In genomic region chr12:12294215-12295005, GRCh38 we compare ENCODE assay signal across 17 cellular contexts. TPM values are rescaled to one million over a fixed set of nuclear protein-coding genes. Genes with fewer than 3 reads are reported as not detected.
A peak's percentile ranks its signal among the peaks of the same experiment; 100 is the strongest.
DNase-seq lines count a peak whose midpoint lies in the region; ATAC-seq and TF ChIP-seq lines count a peak whose summit lies in the region.
"Had no signal": no experiment of that assay in that cellular context is flagged by ENCODE, and none has a peak within 500 bp of the region (broad histone marks: within the 10 kb centered on the region; RNA-seq: fewer than 3 reads in every experiment).

No MANE protein-coding gene starts in this region.

- H3K4me3 ChIP-seq in gastroesophageal sphincter (no peak overlapping the region), WERI-Rb-1 (ENCODE audit: low read depth, low read length) (no peak overlapping the region)

- no peak for TF ChIP-seq CTCF in VCaP (conservative IDR thresholded peaks at IDR 0.05)
- no peak for TF ChIP-seq CTCF in osteocyte (IDR thresholded peaks at IDR 0.05)
- no peak for TF ChIP-seq CTCF in gastroesophageal sphincter (IDR thresholded peaks at IDR 0.05)
- TF ChIP-seq CTCF in glutamatergic neuron (IDR thresholded peaks at IDR 0.05; ENCODE audit: partially characterized antibody, unreplicated experiment) = no peak
- no peak for TF ChIP-seq CTCF in WERI-Rb-1 (IDR thresholded peaks at IDR 0.05; ENCODE audit: low read depth, low read length)

- TF ChIP-seq POLR2A in gastroesophageal sphincter (IDR thresholded peaks at IDR 0.05) = no peak

- H3K9me3 ChIP-seq in gastroesophageal sphincter = no peaks in the 10 kb centered on the region
- H3K9me3 ChIP-seq in WERI-Rb-1 (ENCODE audit: severe bottlenecking) = no peaks in the 10 kb centered on the region

- H3K27ac ChIP-seq in VCaP = peak overlapping the region; percentile 96
- H3K27ac ChIP-seq in gastroesophageal sphincter = peak overlapping the region in 1 of 4 donors; percentile 21
- H3K27ac ChIP-seq in WERI-Rb-1 = no peak overlapping the region
- H3K27ac ChIP-seq: brain microvascular endothelial cell had no signal

- H3K4me3 Mint-ChIP-seq in osteocyte (ENCODE audit: unreplicated experiment) (no peak overlapping the region), glutamatergic neuron (ENCODE audit: unreplicated experiment) (no peak overlapping the region)
- H3K4me3 Mint-ChIP-seq in activated naive CD8-positive, alpha-beta T cell treated with anti-CD3 and anti-CD28 coated beads, Interleukin-2, amount 50 U/mL, for 24 hours = no peak overlapping the region
- H3K4me3 Mint-ChIP-seq: activated T-cell treated with anti-CD3 and anti-CD28 coated beads, Interleukin-2, amount 50 U/mL, for 24 hours had no signal

- no peaks in the 10 kb centered on the region for H3K36me3 ChIP-seq in gastroesophageal sphincter
- H3K36me3 ChIP-seq in WERI-Rb-1 = no peaks in the 10 kb centered on the region
- H3K36me3 ChIP-seq: brain microvascular endothelial cell had no signal

- H3K36me3 Mint-ChIP-seq in osteocyte (ENCODE audit: unreplicated experiment) = no peaks in the 10 kb centered on the region
- H3K36me3 Mint-ChIP-seq in glutamatergic neuron (ENCODE audit: unreplicated experiment) = no peaks in the 10 kb centered on the region
- no peaks in the 10 kb centered on the region for H3K36me3 Mint-ChIP-seq in activated naive CD8-positive, alpha-beta T cell treated with anti-CD3 and anti-CD28 coated beads, Interleukin-2, amount 50 U/mL, for 24 hours (ENCODE audit: low read depth)
- H3K36me3 Mint-ChIP-seq: CD4-positive, CD25-positive, alpha-beta regulatory T cell had no signal

- 44 to 74% methylated on average over 4 to 5 of the region's 5 CpGs for WGBS in gastroesophageal sphincter (ENCODE audit: low coverage in 1 of 2), 2 donors

- H3K27ac Mint-ChIP-seq in osteocyte (ENCODE audit: unreplicated experiment) (peak overlapping the region; percentile 43), glutamatergic neuron (ENCODE audit: unreplicated experiment) (no peak overlapping the region)
- H3K27ac Mint-ChIP-seq in activated naive CD8-positive, alpha-beta T cell treated with anti-CD3 and anti-CD28 coated beads, Interleukin-2, amount 50 U/mL, for 24 hours = no peak overlapping the region
- H3K27ac Mint-ChIP-seq: activated T-cell treated with anti-CD3 and anti-CD28 coated beads, Interleukin-2, amount 50 U/mL, for 24 hours; CD4-positive, CD25-positive, alpha-beta regulatory T cell had no signal

- ATAC-seq in gastroesophageal sphincter = no peak
- ATAC-seq in activated naive CD8-positive, alpha-beta T cell treated with anti-CD3 and anti-CD28 coated beads, Interleukin-2, amount 50 U/mL, for 24 hours = no peak
- ATAC-seq: esophagus mucosa had no signal

- peaks cover 4% of the 10 kb centered on the region for H3K27me3 Mint-ChIP-seq in osteocyte (ENCODE audit: unreplicated experiment)
- no peaks in the 10 kb centered on the region for H3K27me3 Mint-ChIP-seq in glutamatergic neuron (ENCODE audit: unreplicated experiment)
- H3K27me3 Mint-ChIP-seq in activated naive CD8-positive, alpha-beta T cell treated with anti-CD3 and anti-CD28 coated beads, Interleukin-2, amount 50 U/mL, for 24 hours = no peaks in the 10 kb centered on the region
- H3K27me3 Mint-ChIP-seq: activated T-cell treated with anti-CD3 and anti-CD28 coated beads, Interleukin-2, amount 50 U/mL, for 24 hours had no signal

- no peaks in the 10 kb centered on the region for H3K9me3 Mint-ChIP-seq in osteocyte (ENCODE audit: unreplicated experiment)
- peaks cover 1% of the 10 kb centered on the region for H3K9me3 Mint-ChIP-seq in glutamatergic neuron (ENCODE audit: unreplicated experiment)
- H3K9me3 Mint-ChIP-seq in activated naive CD8-positive, alpha-beta T cell treated with anti-CD3 and anti-CD28 coated beads, Interleukin-2, amount 50 U/mL, for 24 hours = no peaks in the 10 kb centered on the region
- H3K9me3 Mint-ChIP-seq: activated T-cell treated with anti-CD3 and anti-CD28 coated beads, Interleukin-2, amount 50 U/mL, for 24 hours had no signal

- H3K4me1 Mint-ChIP-seq in osteocyte (ENCODE audit: unreplicated experiment) (peaks cover 15% of the 10 kb centered on the region), glutamatergic neuron (ENCODE audit: low read depth, unreplicated experiment) (no peaks in the 10 kb centered on the region)
- H3K4me1 Mint-ChIP-seq in activated naive CD8-positive, alpha-beta T cell treated with anti-CD3 and anti-CD28 coated beads, Interleukin-2, amount 50 U/mL, for 24 hours = no peaks in the 10 kb centered on the region

- no peak for TF ChIP-seq EP300 in gastroesophageal sphincter (IDR thresholded peaks at IDR 0.05)

- peak; percentile 85 for DNase-seq in ELF-1 (ENCODE audit: low read depth, low spot score)
- DNase-seq in globus pallidus (ENCODE audit: low spot score) = peak; percentile 11
- DNase-seq in osteocyte (ENCODE audit: extremely low spot score, unreplicated experiment) = no peak
- no peak for DNase-seq in glutamatergic neuron
- DNase-seq in WERI-Rb-1 = no peak
- no peak for DNase-seq in activated naive CD8-positive, alpha-beta T cell treated with anti-CD3 and anti-CD28 coated beads, Interleukin-2, amount 50 U/mL, for 24 hours
- DNase-seq: activated T-cell treated with anti-CD3 and anti-CD28 coated beads, Interleukin-2, amount 50 U/mL, for 24 hours; brain microvascular endothelial cell; CD4-positive, CD25-positive, alpha-beta regulatory T cell; islet precursor cell; NCI-H1105; NCI-H748 treated with DMSO at 0.1 percent for 48 hours; SHP77 treated with DMSO at 0.1 percent for 48 hours; stimulated activated naive CD4-positive, alpha-beta T cell treated with Interleukin-2 at 50 U/mL for 16 hours had no signal

- H3K27me3 ChIP-seq in gastroesophageal sphincter (no peaks in the 10 kb centered on the region), WERI-Rb-1 (ENCODE audit: insufficient read depth, low read depth, severe bottlenecking) (no peaks in the 10 kb centered on the region)
- H3K27me3 ChIP-seq: brain microvascular endothelial cell had no signal

- peaks cover 0 to 10% (median 0%) of the 10 kb centered on the region in 3 donors for H3K4me1 ChIP-seq in gastroesophageal sphincter

RNA-seq across cellular contexts. Expression of gene LRP6, which starts 27.6 kb away (rescaled TPM):
- total RNA-seq in osteocyte = 41.9 and 48.5 TPM in 2 replicates
- total RNA-seq in gastroesophageal sphincter = 10 to 100 TPM; 34.5 to 58.5 (median 42.6) TPM
- 48.3 TPM for total RNA-seq in glutamatergic neuron (ENCODE audit: unreplicated experiment)

RNA-seq across cellular contexts. Expression of gene MANSC1, which starts 55.6 kb away (rescaled TPM):
- total RNA-seq in osteocyte = 8.8 and 9.1 TPM in 2 replicates
- total RNA-seq in gastroesophageal sphincter = 10 to 100 TPM; 11.0 to 31.2 (median 22.1) TPM
- total RNA-seq in glutamatergic neuron (ENCODE audit: unreplicated experiment) = 2.0 TPM

Comparison
In these comparisons a context has a peak if more than half of its experiments do, and no peak if none do; other contexts are left out.
1. DNase-seq: peak in ELF-1 (single experiment) and globus pallidus (single experiment); none in osteocyte (single experiment), glutamatergic neuron (single experiment), WERI-Rb-1 (single experiment) and activated naive CD8-positive, alpha-beta T cell treated with anti-CD3 and anti-CD28 coated beads, Interleukin-2, amount 50 U/mL, for 24 hours (single experiment).